8 cellular contexts compared by ENCODE assay signal in genomic region chrX:155070975-155071693, GRCh38. TPM values are rescaled to one million over a fixed set of nuclear protein-coding genes. Genes with fewer than 3 reads are reported as not detected.
DNase-seq lines count a peak whose midpoint lies in the region; ATAC-seq and TF ChIP-seq lines count a peak whose summit lies in the region.

Gene BRCC3 (plus strand): TSS chrX:155071508. CDS start chrX:155071528, 20 bp downstream.
A gene with protein sequence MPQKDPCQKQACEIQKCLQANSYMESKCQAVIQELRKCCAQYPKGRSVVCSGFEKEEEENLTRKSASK (minus strand): TSS chrX:155071136. CDS start chrX:155064023, 7,113 bp downstream.
Gene MTCP1 (minus strand): TSS chrX:155071136. CDS start chrX:155066010, 5,126 bp downstream.

- intact Hi-C loops in cardiac septum (cut with DNase I) (loop anchor here (2.0 kb wide), 1 partner anchor 44 kb away; the partner anchor contains the start of gene FUNDC2), transverse colon (cut with DNase I; ENCODE audit: low total_unique reads) (no loop called here)

- peak; percentile 86 for ATAC-seq in HG02623 (IDR thresholded peaks at IDR 0.05; ENCODE audit: unreplicated experiment)

- peak; percentile 56 for TF ChIP-seq POLR2A in transverse colon (IDR thresholded peaks at IDR 0.05)

- peak within 1 kb of the TSS; percentile 85 to 92 (median 90) for H3K27ac ChIP-seq in transverse colon

- H3K4me3 ChIP-seq in GM12864 (ENCODE audit: low read depth, low read length) (peak within 1 kb of the TSS; percentile 72), transverse colon (peak within 1 kb of the TSS; percentile 39 to 61 (median 50))

- TF ChIP-seq EP300 in transverse colon (IDR thresholded peaks at IDR 0.05; ENCODE audit: low read depth): no peak

- WGBS in transverse colon (ENCODE audit: low coverage in 1 of 2), 2 donors: 46% methylated on average over 56 of the region's 81 CpGs; no CpG with 5 or more reads in 1 of the 2 donors

- DNase-seq in GM12864 (ENCODE audit: low read depth) (peak; percentile 43), NCI-H1105 (lab: John Stamatoyannopoulos, UW) (peak; percentile 94), SW 1271 (lab: John Stamatoyannopoulos, UW) (peak; percentile 76 to 82), cardiac septum (ENCODE audit: low spot score) (peak; percentile 93), pons (ENCODE audit: low spot score) (peak; percentile 69), transverse colon (peak; percentile 85)
- DNase-seq in activated naive CD8-positive, alpha-beta T cell treated with anti-CD3 and anti-CD28 coated beads, Interleukin-2, amount 50 U/mL, for 16 hours (ENCODE audit: low read depth, low spot score): peak; percentile 28

- H3K9me3 ChIP-seq in transverse colon: no peaks in the 10 kb centered on the region

- H3K4me1 ChIP-seq in transverse colon: peaks cover 0 to 30% (median 4%) of the 10 kb centered on the region in 4 donors

- no peaks in the 10 kb centered on the region for H3K36me3 ChIP-seq in transverse colon

- no peaks in the 10 kb centered on the region for H3K27me3 ChIP-seq in transverse colon

- TF ChIP-seq CTCF in GM12864 (IDR thresholded peaks at IDR 0.05; ENCODE audit: low read depth, low read length, missing control alignments) (no peak), transverse colon (IDR thresholded peaks at IDR 0.05) (no peak)

- in situ Hi-C loops in transverse colon (cut with MboI; ENCODE audit: low pct_ligation_motif_present in 1 of 4, low pct_unique_long_range_greater_than_20kb in 1 of 4, low sequenced_read_pairs in 3 of 4): no loop called here

RNA-seq across cellular contexts. Expression of gene BRCC3, which starts in this region (rescaled TPM):
- total RNA-seq in cardiac septum (15.6 TPM), transverse colon (10 to 100 TPM; 17.3 to 34.2 (median 19.1) TPM)

RNA-seq across cellular contexts. Expression of the second gene that starts in this region (rescaled TPM):
- total RNA-seq in cardiac septum: 19.4 TPM
- total RNA-seq in transverse colon: 10 to 100 TPM in 1 of 4 donors, 1 to 10 TPM in 2, not detected in 1; 1.4 to 11.7 (median 9.1) TPM

RNA-seq across cellular contexts. Expression of gene MTCP1, which starts in this region (rescaled TPM):
- total RNA-seq in cardiac septum: 41.4 TPM
- total RNA-seq in transverse colon: 10 to 100 TPM in 1 of 4 donors, 1 to 10 TPM in 3; 1.6 to 12.9 (median 7.1) TPM

Comparison
In these comparisons a context has a peak if more than half of its experiments do, and no peak if none do; other contexts are left out.
1. Peak in every context shown above with its lines: DNase-seq, ATAC-seq, H3K4me3 ChIP-seq and H3K27ac ChIP-seq.
2. DNase-seq: peak in every context shown above with its lines; median percentile 94 in NCI-H1105; 93 in cardiac septum; 85 in transverse colon; 79 in SW 1271; 69 in pons; 43 in GM12864; 28 in activated naive CD8-positive, alpha-beta T cell treated with anti-CD3 and anti-CD28 coated beads, Interleukin-2, amount 50 U/mL, for 16 hours.